In genomic region chr1:56389813-56390539, GRCh38 we compare ENCODE assay signal across 13 cellular contexts.
A peak's percentile ranks its signal among the peaks of the same experiment; 100 is the strongest.
DNase-seq lines count a peak whose midpoint lies in the region; ATAC-seq, FAIRE-seq and TF ChIP-seq lines count a peak whose summit lies in the region.
"Had no signal": no experiment of that assay in that cellular context is flagged by ENCODE, and none has a peak within 500 bp of the region (broad histone marks: within the 10 kb centered on the region; RNA-seq: fewer than 3 reads in every experiment).

No MANE protein-coding gene starts in this region.

- H3K79me2 ChIP-seq in astrocyte (ENCODE audit: insufficient read depth, low read length), result no peaks in the 10 kb centered on the region
- no peaks in the 10 kb centered on the region for H3K79me2 ChIP-seq in Karpas-422 (ENCODE audit: low read length)

- in situ Hi-C loops in GM13976 (cut with MboI; ENCODE audit: low sequenced_read_pairs, unreplicated experiment), result no loop called here

- H3K4me2 ChIP-seq in astrocyte (ENCODE audit: low read length) (no peak overlapping the region), Karpas-422 (ENCODE audit: low read depth, low read length, poor library complexity, severe bottlenecking) (no peak overlapping the region)

- intact Hi-C loops in Caco-2 (cut with micrococcal nuclease; ENCODE audit: unreplicated experiment), result no loop called here
- intact Hi-C loops in dorsolateral prefrontal cortex (cut with DNase I), result no loop called here

- no peaks in the 10 kb centered on the region for H3K9me3 Mint-ChIP-seq in Caco-2 (ENCODE audit: unreplicated experiment)
- peaks cover 2% of the 10 kb centered on the region for H3K9me3 Mint-ChIP-seq in astrocyte (ENCODE audit: unreplicated experiment)

- BruUV-seq in Caco-2 (replicated peaks; lab: Mats Ljungman, UMichigan), result no TSS peak

- H3K4me3 Mint-ChIP-seq in Caco-2 (ENCODE audit: unreplicated experiment) (no peak overlapping the region), astrocyte (ENCODE audit: unreplicated experiment) (no peak overlapping the region)
- H3K4me3 Mint-ChIP-seq: T-cell had no signal

- ATAC-seq in HG02623 (IDR thresholded peaks at IDR 0.05; ENCODE audit: unreplicated experiment), result no peak
- ATAC-seq: T-cell had no signal

- no peak overlapping the region for H2AFZ ChIP-seq in astrocyte (ENCODE audit: low read depth, low read length)
- no peak overlapping the region for H2AFZ ChIP-seq in Karpas-422 (ENCODE audit: low read length)

- FAIRE-seq in astrocyte (lab: Jason Lieb, UNC), result no peak

- H3K36me3 ChIP-seq in Caco-2 (ENCODE audit: control insufficient read depth, insufficient read depth, low read length) (no peaks in the 10 kb centered on the region), astrocyte (ENCODE audit: insufficient read depth, low read length) (no peaks in the 10 kb centered on the region), Karpas-422 (ENCODE audit: insufficient read depth, low read length) (no peaks in the 10 kb centered on the region)
- H3K36me3 ChIP-seq: adrenal gland, Peyer's patch, upper lobe of left lung had no signal

- no peaks in the 10 kb centered on the region for H3K9me3 ChIP-seq in Caco-2
- H3K9me3 ChIP-seq in astrocyte (ENCODE audit: insufficient read depth, low read depth, low read length), result no peaks in the 10 kb centered on the region
- H3K9me3 ChIP-seq in Karpas-422 (ENCODE audit: low read length), result no peaks in the 10 kb centered on the region
- H3K9me3 ChIP-seq: adrenal gland, Peyer's patch, upper lobe of left lung had no signal

- H3K4me3 ChIP-seq in Caco-2 (ENCODE audit: low read depth, low read length), result no peak overlapping the region
- H3K4me3 ChIP-seq in astrocyte (ENCODE audit: insufficient read depth, low read depth, low read length), result no peak overlapping the region
- H3K4me3 ChIP-seq in Karpas-422 (ENCODE audit: low read length), result no peak overlapping the region
- no peak overlapping the region for H3K4me3 ChIP-seq in dorsolateral prefrontal cortex
- H3K4me3 ChIP-seq: adrenal gland, Peyer's patch, upper lobe of left lung had no signal

- H3K4me1 Mint-ChIP-seq in Caco-2 (ENCODE audit: low read depth, unreplicated experiment), result peaks cover 15% of the 10 kb centered on the region
- H3K4me1 Mint-ChIP-seq in astrocyte (ENCODE audit: low read depth, unreplicated experiment), result no peaks in the 10 kb centered on the region
- H3K4me1 Mint-ChIP-seq: T-cell had no signal

- POLR2A ChIA-PET in Caco-2 (lab: Charles Lee), result no interaction called here

- CTCF ChIA-PET in Caco-2 (lab: Charles Lee), result no interaction called here

- no peak overlapping the region for H3K27ac ChIP-seq in astrocyte (ENCODE audit: low read depth, low read length)
- no peak overlapping the region for H3K27ac ChIP-seq in Karpas-422 (ENCODE audit: low read length)
- no peak overlapping the region for H3K27ac ChIP-seq in dorsolateral prefrontal cortex
- H3K27ac ChIP-seq: adrenal gland, Peyer's patch had no signal

- H4K20me1 ChIP-seq in astrocyte (ENCODE audit: insufficient read depth, low read length) (no peaks in the 10 kb centered on the region), Karpas-422 (ENCODE audit: insufficient read depth, low read depth, low read length) (peaks cover 4% of the 10 kb centered on the region; the same call in 1 of the 2 replicates)

- H3K4me1 ChIP-seq in Caco-2, result peaks cover 14% of the 10 kb centered on the region
- H3K4me1 ChIP-seq in astrocyte (ENCODE audit: insufficient read depth, low read length), result no peaks in the 10 kb centered on the region
- no peaks in the 10 kb centered on the region for H3K4me1 ChIP-seq in Karpas-422 (ENCODE audit: low read length)
- H3K4me1 ChIP-seq: Peyer's patch had no signal

- H3K9ac ChIP-seq in astrocyte (ENCODE audit: low read length), result no peak overlapping the region
- H3K9ac ChIP-seq in Karpas-422 (ENCODE audit: low read length), result no peak overlapping the region

- no peak for TF ChIP-seq CTCF in Caco-2 (IDR thresholded peaks at IDR 0.05; ENCODE audit: insufficient read depth in 1 of 2, low read depth in 1 of 2, low read length in 1 of 2, severe bottlenecking in 1 of 2, unreplicated experiment in 1 of 2)
- TF ChIP-seq CTCF in astrocyte (IDR thresholded peaks at IDR 0.05; ENCODE audit: insufficient read depth, low read depth, low read length), result no peak
- TF ChIP-seq CTCF in GM13976 (IDR thresholded peaks at IDR 0.05; ENCODE audit: borderline replicate concordance, control extremely low read depth, extremely low read depth, insufficient read depth, missing control alignments), result no peak
- TF ChIP-seq CTCF in dorsolateral prefrontal cortex (IDR thresholded peaks at IDR 0.05 in 54 of 56, conservative IDR thresholded peaks at IDR 0.05 in 2 of 56; ENCODE audit: low read depth in 1 of 56, partially characterized antibody in 56 of 56), result no peak

- H3K27ac Mint-ChIP-seq in Caco-2 (ENCODE audit: unreplicated experiment) (peak overlapping the region; percentile 60), astrocyte (ENCODE audit: unreplicated experiment) (no peak overlapping the region)
- H3K27ac Mint-ChIP-seq: T-cell had no signal

- H3K36me3 Mint-ChIP-seq in Caco-2 (ENCODE audit: insufficient read depth, unreplicated experiment) (no peaks in the 10 kb centered on the region), astrocyte (ENCODE audit: low read depth, unreplicated experiment) (no peaks in the 10 kb centered on the region)
- H3K36me3 Mint-ChIP-seq: T-cell had no signal

- H3K27me3 Mint-ChIP-seq in Caco-2 (ENCODE audit: insufficient read depth, unreplicated experiment), result no peaks in the 10 kb centered on the region
- H3K27me3 Mint-ChIP-seq in astrocyte (ENCODE audit: low read depth, unreplicated experiment), result peaks cover 30% of the 10 kb centered on the region
- H3K27me3 Mint-ChIP-seq: T-cell had no signal

- H3K27me3 ChIP-seq in Caco-2 (replicated peaks; ENCODE audit: control insufficient read depth, insufficient read depth, low read length), result no peaks in the 10 kb centered on the region
- H3K27me3 ChIP-seq in astrocyte (ENCODE audit: insufficient read depth, low read length), result no peaks in the 10 kb centered on the region
- H3K27me3 ChIP-seq in Karpas-422 (ENCODE audit: low read length), result no peaks in the 10 kb centered on the region
- H3K27me3 ChIP-seq in dorsolateral prefrontal cortex, result peaks cover 0 to 3% (median 0%) of the 10 kb centered on the region in 45 donors
- H3K27me3 ChIP-seq: adrenal gland, Peyer's patch, upper lobe of left lung had no signal

- DNase-seq in Caco-2 (peak; percentile 41 to 46), HT-29 (ENCODE audit: low spot score) (peak; percentile 68), astrocyte (ENCODE audit: low read depth) (peak; percentile 34), left kidney (ENCODE audit: low read depth, low spot score) (peak; percentile 76), Karpas-422 (no peak), GM13976 (ENCODE audit: low spot score) (no peak), dorsolateral prefrontal cortex (no peak)
- DNase-seq: adrenal gland, EL, Peyer's patch, T-cell had no signal

- H3K9me2 ChIP-seq in Karpas-422 (replicated peaks; ENCODE audit: insufficient read depth, low read length), result no peaks in the 10 kb centered on the region

Comparison
In these comparisons a context has a peak if more than half of its experiments do, and no peak if none do; other contexts are left out.
1. DNase-seq: peak in Caco-2 (2 of 2), HT-29 (single experiment), astrocyte (single experiment) and left kidney (single experiment); none in Karpas-422 (single experiment), GM13976 (single experiment) and dorsolateral prefrontal cortex (0 of 10).